Comparison of ENCODE assay signal across 16 cellular contexts in the genomic region with DNA sequence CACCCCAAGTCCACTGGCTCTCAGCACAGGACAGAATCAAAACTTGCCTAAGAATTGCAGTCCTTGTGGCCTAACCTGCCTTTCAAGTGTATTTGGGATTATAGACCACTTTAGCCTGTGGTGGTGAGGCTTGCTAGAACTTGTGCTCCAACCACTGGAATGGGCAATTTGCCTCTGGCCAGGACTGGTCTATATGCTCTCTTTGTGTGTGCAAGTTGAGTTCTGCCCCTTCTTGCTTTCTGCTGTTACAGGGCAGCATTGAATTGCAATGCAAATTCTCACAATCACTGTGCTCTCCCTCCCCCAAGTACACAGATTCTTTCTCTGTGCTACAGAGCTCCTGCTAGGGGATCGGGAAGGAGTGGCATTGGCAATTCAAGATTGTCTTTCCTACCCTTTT.
"Had no signal": no experiment of that assay in that cellular context is flagged by ENCODE, and none has a peak within 500 bp of the region (broad histone marks: within the 10 kb centered on the region; RNA-seq: fewer than 3 reads in every experiment).

No MANE protein-coding gene starts in this region.

- H3K36me3 ChIP-seq: esophagus squamous epithelium, pancreas, sigmoid colon, stomach had no signal

- H3K4me1 ChIP-seq: pancreas, sigmoid colon, stomach had no signal

- H3K4me1 Mint-ChIP-seq: activated naive CD8-positive, alpha-beta T cell treated with anti-CD3 and anti-CD28 coated beads, Interleukin-2, amount 50 U/mL, for 24 hours; activated T-helper 17 cell treated with anti-CD3 and anti-CD28 coated beads, Interleukin-2, amount 50 U/mL, for 72 hours had no signal

- ATAC-seq: activated CD4-positive, CD25-positive, alpha-beta regulatory T cell treated with anti-CD3 and anti-CD28 coated beads, Interleukin-2, amount 50 U/mL, for 24 hours; activated naive CD8-positive, alpha-beta T cell treated with anti-CD3 and anti-CD28 coated beads, Interleukin-2, amount 50 U/mL, for 24 hours; activated T-helper 17 cell treated with anti-CD3 and anti-CD28 coated beads, Interleukin-2, amount 50 U/mL, for 72 hours; pancreas had no signal

- H3K4me3 ChIP-seq: esophagus squamous epithelium, lung, pancreas, sigmoid colon, stomach had no signal

- H3K27me3 ChIP-seq: esophagus squamous epithelium, sigmoid colon had no signal

- H3K9me3 ChIP-seq: esophagus squamous epithelium, pancreas, sigmoid colon, stomach had no signal

- H3K4me3 Mint-ChIP-seq: activated naive CD4-positive, alpha-beta T cell treated with anti-CD3 and anti-CD28 coated beads for 36 hours; activated naive CD8-positive, alpha-beta T cell treated with anti-CD3 and anti-CD28 coated beads, Interleukin-2, amount 50 U/mL, for 24 hours; activated T-helper 17 cell treated with anti-CD3 and anti-CD28 coated beads, Interleukin-2, amount 50 U/mL, for 72 hours had no signal

- H3K27ac ChIP-seq: pancreas, sigmoid colon, stomach had no signal

- H3K9me3 Mint-ChIP-seq: activated T-helper 17 cell treated with anti-CD3 and anti-CD28 coated beads, Interleukin-2, amount 50 U/mL, for 72 hours had no signal

- DNase-seq: activated CD4-positive, alpha-beta T cell treated with anti-CD3 and anti-CD28 coated beads, Interleukin-2, amount 50 U/mL, for 4 hours; activated naive CD4-positive, alpha-beta T cell treated with anti-CD3 and anti-CD28 coated beads for 36 hours; activated naive CD8-positive, alpha-beta T cell treated with anti-CD3 and anti-CD28 coated beads, Interleukin-2, amount 50 U/mL, for 24 hours; activated T-cell treated with anti-CD3 and anti-CD28 coated beads for 4 hours; aorta; esophagus squamous epithelium; glutamatergic neuron; hypothalamus; pancreas; sigmoid colon; stimulated activated CD4-positive, alpha-beta T cell treated with anti-CD3 and anti-CD28 coated beads, Interleukin-1b, Interleukin-23, amount 100 ng/mL, for 48 hours; stomach; T-helper 9 cell had no signal

- H3K27ac Mint-ChIP-seq: activated naive CD4-positive, alpha-beta T cell treated with anti-CD3 and anti-CD28 coated beads for 36 hours; activated naive CD8-positive, alpha-beta T cell treated with anti-CD3 and anti-CD28 coated beads, Interleukin-2, amount 50 U/mL, for 24 hours; activated T-helper 17 cell treated with anti-CD3 and anti-CD28 coated beads, Interleukin-2, amount 50 U/mL, for 72 hours had no signal
